ENCODE assay signal across 8 cellular contexts in genomic region chr15:92903588-92903955, GRCh38. TPM values are rescaled to one million over a fixed set of nuclear protein-coding genes. Genes with fewer than 3 reads are reported as not detected.
DNase-seq lines count a peak whose midpoint lies in the region; ATAC-seq, FAIRE-seq and TF ChIP-seq lines count a peak whose summit lies in the region.

No MANE protein-coding gene starts in this region.

- TF ChIP-seq CTCF in OCI-LY1 (IDR thresholded peaks at IDR 0.05; ENCODE audit: low read length): no peak
- TF ChIP-seq CTCF in H1 (IDR thresholded peaks at IDR 0.05; ENCODE audit: control extremely low read depth in 1 of 3, insufficient read depth in 1 of 3, low read depth in 1 of 3, low read length in 3 of 3): no peak
- no peak for TF ChIP-seq CTCF in neutrophil (IDR thresholded peaks at IDR 0.05)

- H3K9me2 ChIP-seq in OCI-LY1 (ENCODE audit: low read depth, low read length): no peaks in the 10 kb centered on the region

- peak overlapping the region; percentile 65 for H3K56ac ChIP-seq in H1 (replicated peaks; ENCODE audit: insufficient read length, low read depth, low read length)

- WGBS in H1 (ENCODE audit: extremely low coverage in 1 of 2, insufficient coverage in 1 of 2, insufficient read length in 1 of 2, insufficient replicate concordance in 2 of 2, low coverage in 1 of 2, low lambda C conversion rate in 2 of 2, missing lambda C conversion rate in 1 of 2), 2 experiments: 13% methylated on average over 8 of the region's 8 CpGs; no CpG with 5 or more reads in 1 of the 2 experiments

- no peak overlapping the region for H3K18ac ChIP-seq in H1 (ENCODE audit: extremely low read depth, low read length)

- H4K20me1 ChIP-seq in OCI-LY1 (ENCODE audit: insufficient read depth, low read length): 0 out of 2 replicates have a peak, but pooled peaks cover 2% of the 10 kb centered on the region
- H4K20me1 ChIP-seq in H1 (replicated peaks in 1 of 2; ENCODE audit: control insufficient read depth in 1 of 2, insufficient read depth in 2 of 2, low read length in 2 of 2): peaks cover 13 to 15% of the 10 kb centered on the region in 2 experiments

- H3K27ac Mint-ChIP-seq in CD8-positive, alpha-beta memory T cell: peak overlapping the region; percentile 98 to 100 (median 99)

- H2BK15ac ChIP-seq in H1 (ENCODE audit: low read length): no peak overlapping the region

- H3K27me3 ChIP-seq in CD8-positive, alpha-beta memory T cell (ENCODE audit: insufficient read depth, low read length, poor library complexity, severe bottlenecking): no peaks in the 10 kb centered on the region
- H3K27me3 ChIP-seq in OCI-LY1 (ENCODE audit: insufficient read depth, low read length) (no peaks in the 10 kb centered on the region), H1 (replicated peaks in 1 of 4; ENCODE audit: control insufficient read depth in 3 of 4, extremely low read depth in 1 of 4, insufficient read depth in 3 of 4, low read length in 3 of 4) (no peaks in the 10 kb centered on the region), neutrophil (no peaks in the 10 kb centered on the region)

- H3K79me2 ChIP-seq in OCI-LY1 (ENCODE audit: insufficient read depth, low read length) (peaks cover 94% of the 10 kb centered on the region), H1 (ENCODE audit: control insufficient read depth in 1 of 2, insufficient read depth in 2 of 2, low read length in 2 of 2) (peaks cover 45 to 91% of the 10 kb centered on the region in 2 experiments)

- H3F3A ChIP-seq in OCI-LY1 (ENCODE audit: insufficient read depth, low read length): peaks cover 14% of the 10 kb centered on the region; the same call in 1 of the 2 replicates

- no peak overlapping the region for H3K23ac ChIP-seq in H1 (ENCODE audit: insufficient read length)

- CTCF ChIA-PET in CD8-positive, alpha-beta memory T cell (lab: Charles Lee): interaction anchor here (0.9 to 6.9 kb wide), 7 partner anchors 10 to 106 kb away, joined by 3 to 79 read pairs (median 8); no protein-coding TSS in a partner anchor
- CTCF ChIA-PET in H1 (lab: Charles Lee; ENCODE audit: partially characterized antibody): interaction anchor here (0.6 to 1.4 kb wide), 3 partner anchors 17 to 108 kb away, joined by 3 to 4 read pairs (median 3); no protein-coding TSS in a partner anchor

- POLR2A ChIA-PET in CD8-positive, alpha-beta memory T cell (lab: Charles Lee): interaction anchor here (0.6 to 11.5 kb wide), 8 partner anchors 11 to 107 kb away, joined by 3 to 455 read pairs (median 8); no protein-coding TSS in a partner anchor
- POLR2A ChIA-PET in H1 (lab: Charles Lee; ENCODE audit: partially characterized antibody): interaction anchor here (0.8 to 7.7 kb wide), 10 partner anchors 12 to 107 kb away, joined by 3 to 255 read pairs (median 6); no protein-coding TSS in a partner anchor

- ATAC-seq in GM18873 (IDR thresholded peaks at IDR 0.05; ENCODE audit: low FRiP score, unreplicated experiment): no peak

- H4K8ac ChIP-seq in H1 (ENCODE audit: extremely low read depth, insufficient read depth, low read length): no peak overlapping the region

- H3K9ac ChIP-seq in OCI-LY1 (ENCODE audit: low read length): peak overlapping the region; percentile 94
- peak overlapping the region; percentile 60 to 98 (median 96) for H3K9ac ChIP-seq in H1 (replicated peaks in 1 of 4; ENCODE audit: extremely low read depth in 1 of 4, low read depth in 3 of 4, low read length in 3 of 4)

- peaks cover 10 to 60% (median 10%) of the 10 kb centered on the region in 3 donors for H3K36me3 Mint-ChIP-seq in CD8-positive, alpha-beta memory T cell

- no peak overlapping the region for H2BK20ac ChIP-seq in H1 (ENCODE audit: low read length)

- H2BK120ac ChIP-seq in H1 (replicated peaks; ENCODE audit: low read depth, low read length): no peak overlapping the region

- no peak for FAIRE-seq in H1 (lab: Jason Lieb, UNC)

- H3K79me1 ChIP-seq in H1 (ENCODE audit: low read depth, low read length): no peaks in the 10 kb centered on the region

- TF ChIP-seq EP300 in H1 (IDR thresholded peaks at IDR 0.05; ENCODE audit: borderline replicate concordance in 1 of 2, low read depth in 2 of 2, low read length in 2 of 2): no peak

- H3K4me1 Mint-ChIP-seq in CD8-positive, alpha-beta memory T cell: peaks cover 64 to 74% (median 70%) of the 10 kb centered on the region in 3 donors

- peak overlapping the region; percentile 88 for H4K5ac ChIP-seq in H1 (ENCODE audit: insufficient read length, low read depth, low read length)

- no peak overlapping the region; the same call in 1 of the 2 replicates for H2BK12ac ChIP-seq in H1 (ENCODE audit: low read depth, low read length)

- peaks cover 0 to 12% of the 10 kb centered on the region in 2 donors for H3K27me3 Mint-ChIP-seq in CD8-positive, alpha-beta memory T cell

- no peaks in the 10 kb centered on the region for H3K36me3 ChIP-seq in CD8-positive, alpha-beta memory T cell (ENCODE audit: insufficient read depth, low read length)
- H3K36me3 ChIP-seq in OCI-LY1 (ENCODE audit: insufficient read depth, low read length) (peaks cover 52% of the 10 kb centered on the region), H1 (ENCODE audit: control insufficient read depth in 2 of 4, insufficient read depth in 4 of 4, low read length in 3 of 4) (peaks cover 0 to 24% (median 0%) of the 10 kb centered on the region in 4 experiments; a peak in 1 of 8 replicates), neutrophil (peaks cover 4% of the 10 kb centered on the region)

- H3K4me1 ChIP-seq in CD8-positive, alpha-beta memory T cell (ENCODE audit: insufficient read depth, low read length): peaks cover 54% of the 10 kb centered on the region
- H3K4me1 ChIP-seq in OCI-LY1 (ENCODE audit: insufficient read depth, low read length, severe bottlenecking): peaks cover 68% of the 10 kb centered on the region
- H3K4me1 ChIP-seq in H1 (replicated peaks in 1 of 4; ENCODE audit: control insufficient read depth in 3 of 4, insufficient read depth in 4 of 4, low read length in 3 of 4): peaks cover 0 to 16% (median 4%) of the 10 kb centered on the region in 4 experiments; a peak in 5 of 7 replicates
- H3K4me1 ChIP-seq in neutrophil (ENCODE audit: control insufficient read depth in 1 of 2, insufficient read depth in 1 of 2, low read depth in 1 of 2, low read length in 1 of 2): peaks cover 80% of the 10 kb centered on the region in 2 experiments

- H3K4me2 ChIP-seq in OCI-LY1 (ENCODE audit: low read length) (peak overlapping the region; percentile 77), H1 (ENCODE audit: insufficient read depth in 1 of 2, low read depth in 2 of 2, low read length in 2 of 2) (peak overlapping the region; percentile 75 to 89)

- no peak for TF ChIP-seq POLR2A in H1 (IDR thresholded peaks at IDR 0.05; ENCODE audit: control extremely low read depth in 1 of 2, low read depth in 2 of 2, low read length in 2 of 2)

- H2AFZ ChIP-seq in OCI-LY1 (ENCODE audit: low read length) (no peak overlapping the region), H1 (ENCODE audit: low read length) (no peak overlapping the region)

- no peak overlapping the region; the same call in 1 of the 2 replicates for H2AK5ac ChIP-seq in H1 (ENCODE audit: low read depth, low read length)

- DNase-seq in CD8-positive, alpha-beta memory T cell: no peak
- DNase-seq in H1 (ENCODE audit: low read depth in 1 of 2, low spot score in 2 of 2) (no peak), NOMO-1 treated with dmso at 0.1 percent for 144 hours (lab: John Stamatoyannopoulos, UW; ENCODE audit: unreplicated experiment) (no peak), Kasumi-1 (lab: John Stamatoyannopoulos, UW) (no peak), SIG-M5 (lab: John Stamatoyannopoulos, UW) (no peak)

- H3K4me3 ChIP-seq in CD8-positive, alpha-beta memory T cell (ENCODE audit: low read length): peak overlapping the region; percentile 80
- H3K4me3 ChIP-seq in OCI-LY1 (ENCODE audit: low read depth, low read length, poor library complexity, severe bottlenecking) (peak overlapping the region; percentile 74), H1 (ENCODE audit: extremely low read depth in 1 of 4, insufficient read depth in 2 of 4, low read depth in 3 of 4, low read length in 4 of 4) (peak overlapping the region; percentile 50 to 97 (median 88)), neutrophil (ENCODE audit: low read depth in 1 of 2, low read length in 1 of 2) (peak overlapping the region; percentile 69 to 83)

- H3K27ac ChIP-seq in CD8-positive, alpha-beta memory T cell (ENCODE audit: low read depth, low read length): peak overlapping the region; percentile 97
- peak overlapping the region; percentile 97 for H3K27ac ChIP-seq in OCI-LY1 (ENCODE audit: low read depth, low read length, poor library complexity, severe bottlenecking)
- H3K27ac ChIP-seq in H1 (ENCODE audit: low read depth, low read length): peak overlapping the region; percentile 98
- H3K27ac ChIP-seq in neutrophil: peak overlapping the region; percentile 98

- H3K9me3 ChIP-seq in CD8-positive, alpha-beta memory T cell (ENCODE audit: low read length): no peaks in the 10 kb centered on the region
- H3K9me3 ChIP-seq in OCI-LY1 (ENCODE audit: low read length) (no peaks in the 10 kb centered on the region), H1 (ENCODE audit: insufficient read depth in 2 of 2, low read depth in 1 of 2, low read length in 1 of 2) (no peaks in the 10 kb centered on the region), neutrophil (no peaks in the 10 kb centered on the region)

- H2BK5ac ChIP-seq in H1 (ENCODE audit: low read depth, low read length): peak overlapping the region; percentile 97

- peaks cover 0 to 8% (median 0%) of the 10 kb centered on the region in 5 donors for H3K9me3 Mint-ChIP-seq in CD8-positive, alpha-beta memory T cell

- peak overlapping the region; percentile 90 to 100 (median 91) for H3K4me3 Mint-ChIP-seq in CD8-positive, alpha-beta memory T cell

- no peak overlapping the region for H3K14ac ChIP-seq in H1 (ENCODE audit: insufficient read length)

- peaks cover 2% of the 10 kb centered on the region; the same call in 1 of the 2 replicates for H3K23me2 ChIP-seq in H1 (ENCODE audit: low read depth, low read length)

- no peak overlapping the region for H4K91ac ChIP-seq in H1 (replicated peaks; ENCODE audit: insufficient read length, low read length)

- H3K4ac ChIP-seq in H1 (replicated peaks; ENCODE audit: insufficient read length, low read depth, low read length): no peak overlapping the region

- TF ChIP-seq RAD21 in H1 (IDR thresholded peaks at IDR 0.05 in 1 of 2, conservative IDR thresholded peaks at IDR 0.05 in 1 of 2; ENCODE audit: low read depth in 2 of 2, low read length in 2 of 2): no peak

TF ChIP-seq in H1, 55 proteins besides CTCF, POLR2A, EP300 and RAD21 (continues in another document):
- TF ChIP-seq SP1 (IDR thresholded peaks at IDR 0.05; ENCODE audit: low read depth, low read length): no peak

RNA-seq across cellular contexts. Expression of gene CHD2, which starts 3.4 kb away (rescaled TPM):
- total RNA-seq in CD8-positive, alpha-beta memory T cell: 100 to 1,000 TPM in 1 of 2 experiments, 10 to 100 TPM in 1; 99.0 to 109 TPM
- polyA plus RNA-seq in CD8-positive, alpha-beta memory T cell: 80.3 TPM
- 70.0 and 75.9 TPM in 2 replicates for total RNA-seq in H1 (2021; fragmentation: NEBNext Ultra II Directional; extraction: Animal tissue kit (Norgen Biotek cat#: 25700))
- polyA plus RNA-seq in H1 (2011; rRNA removed): 28.8 and 45.7 TPM in 2 replicates
- 46.3 TPM for polyA plus RNA-seq in H1 (2011; cell fraction: cytosol; rRNA removed)
- 145 TPM for polyA plus RNA-seq in H1 (2011; cell fraction: nucleus; rRNA removed)
- 34.2 to 46.0 TPM (median 42.9 TPM) in 4 replicates for polyA plus RNA-seq in H1 (2012, experiment 1 of 2)
- 3.4 TPM for polyA plus RNA-seq in H1 (2012, experiment 2 of 2)
- 49.2 TPM for polyA plus RNA-seq in H1 (2013, experiment 1 of 2)
- 36.7 TPM for polyA plus RNA-seq in H1 (2013, experiment 2 of 2)
- polyA minus RNA-seq in H1 (2011; rRNA and poly(A)+ RNA removed): 72.5 and 82.6 TPM in 2 replicates
- polyA minus RNA-seq in H1 (2011; cell fraction: cytosol; rRNA and poly(A)+ RNA removed): 53.7 TPM
- polyA minus RNA-seq in H1 (2011; cell fraction: nucleus; rRNA and poly(A)+ RNA removed): 250 TPM
